Comparison of ENCODE assay signal across 23 cellular contexts in genomic region chr1:205986291-205986690, GRCh38. TPM values are rescaled to one million over a fixed set of nuclear protein-coding genes. Genes with fewer than 3 reads are reported as not detected.
DNase-seq lines count a peak whose midpoint lies in the region; ATAC-seq, FAIRE-seq and TF ChIP-seq lines count a peak whose summit lies in the region.
"Had no signal": no experiment of that assay in that cellular context is flagged by ENCODE, and none has a peak within 500 bp of the region (broad histone marks: within the 10 kb centered on the region; RNA-seq: fewer than 3 reads in every experiment).

No MANE protein-coding gene starts in this region.

- H3K18ac ChIP-seq in H1 (ENCODE audit: extremely low read depth, low read length), result no peak overlapping the region

- intact Hi-C loops in posterior vena cava (cut with DNase I), result loop anchor here (2.0 to 5.0 kb wide), 2 partner anchors 121 kb away; no protein-coding TSS in a partner anchor

- no peak overlapping the region for H3K4me3 ChIP-seq in SK-N-SH (ENCODE audit: low read depth in 2 of 2, low read length in 1 of 2)
- H3K4me3 ChIP-seq in OCI-LY3 (ENCODE audit: low read length), result no peak overlapping the region
- no peak overlapping the region for H3K4me3 ChIP-seq in H1 (ENCODE audit: extremely low read depth in 1 of 4, insufficient read depth in 2 of 4, low read depth in 3 of 4, low read length in 4 of 4)
- H3K4me3 ChIP-seq: esophagus muscularis mucosa, SK-N-MC had no signal

- no peak for DNase-seq in SK-N-SH
- no peak for DNase-seq in H1 (ENCODE audit: low read depth in 1 of 2, low spot score in 2 of 2)
- no peak for DNase-seq in HK-2 (ENCODE audit: unreplicated experiment)
- DNase-seq in posterior vena cava (ENCODE audit: low spot score), result no peak
- DNase-seq in activated naive CD4-positive, alpha-beta T cell treated with anti-CD3 and anti-CD28 coated beads, Interleukin-2, amount 50 U/mL, for 16 hours, result no peak
- DNase-seq: activated CD8-positive, alpha-beta T cell treated with anti-CD3 and anti-CD28 coated beads, Interleukin-2, amount 10 ng/mL, durations not matched to agents 7 days and 5 days; anterior cingulate cortex; CD8-positive, alpha-beta memory T cell; GF-D8; KG1; kidney glomerular epithelial cell; small intestine; trophoblast cell had no signal

- H2BK5ac ChIP-seq in H1 (ENCODE audit: low read depth, low read length), result no peak overlapping the region

- H3K9me3 ChIP-seq in SK-N-SH (no peaks in the 10 kb centered on the region), OCI-LY3 (ENCODE audit: insufficient read depth, low read length) (no peaks in the 10 kb centered on the region), H1 (ENCODE audit: insufficient read depth in 2 of 2, low read depth in 1 of 2, low read length in 1 of 2) (no peaks in the 10 kb centered on the region)
- H3K9me3 ChIP-seq: esophagus muscularis mucosa had no signal

- no peak overlapping the region for H3K56ac ChIP-seq in H1 (replicated peaks; ENCODE audit: insufficient read length, low read depth, low read length)

- TF ChIP-seq EP300 in SK-N-SH (IDR thresholded peaks at IDR 0.05; ENCODE audit: borderline replicate concordance in 1 of 2, low read depth in 1 of 2, low read length in 1 of 2), result no peak
- no peak for TF ChIP-seq EP300 in H1 (IDR thresholded peaks at IDR 0.05; ENCODE audit: borderline replicate concordance in 1 of 2, low read depth in 2 of 2, low read length in 2 of 2)

- 63% methylated on average over 2 of the region's 3 CpGs for WGBS in SK-N-SH (ENCODE audit: low lambda C conversion rate)
- 84% methylated on average over 3 of the region's 3 CpGs; no CpG with 5 or more reads in 1 of the 2 experiments for WGBS in H1 (ENCODE audit: extremely low coverage in 1 of 2, insufficient coverage in 1 of 2, insufficient read length in 1 of 2, insufficient replicate concordance in 2 of 2, low coverage in 1 of 2, low lambda C conversion rate in 2 of 2, missing lambda C conversion rate in 1 of 2), 2 experiments

- H3K27ac ChIP-seq in SK-N-SH (ENCODE audit: low read depth in 2 of 2, low read length in 1 of 2), result peak overlapping the region in 1 of 2 experiments; percentile 41; a peak in 2 of 4 replicates
- peak overlapping the region; percentile 20 for H3K27ac ChIP-seq in OCI-LY3 (ENCODE audit: low read length)
- no peak overlapping the region for H3K27ac ChIP-seq in H1 (ENCODE audit: low read depth, low read length)
- H3K27ac ChIP-seq in temporal lobe (ENCODE audit: low read depth, low read length), result peak overlapping the region; percentile 53
- H3K27ac ChIP-seq: esophagus muscularis mucosa, HL-60, SK-N-MC had no signal

- TF ChIP-seq POLR2A in H1 (IDR thresholded peaks at IDR 0.05; ENCODE audit: control extremely low read depth in 1 of 2, low read depth in 2 of 2, low read length in 2 of 2), result no peak

- H3K9me2 ChIP-seq in SK-N-SH, result no peaks in the 10 kb centered on the region

- H3F3A ChIP-seq in SK-N-SH (replicated peaks; ENCODE audit: insufficient read depth), result no peaks in the 10 kb centered on the region

- no peaks in the 10 kb centered on the region for H4K20me1 ChIP-seq in SK-N-SH (ENCODE audit: insufficient read depth)
- H4K20me1 ChIP-seq in OCI-LY3 (ENCODE audit: insufficient read depth, low read length), result no peaks in the 10 kb centered on the region
- no peaks in the 10 kb centered on the region for H4K20me1 ChIP-seq in H1 (replicated peaks in 1 of 2; ENCODE audit: control insufficient read depth in 1 of 2, insufficient read depth in 2 of 2, low read length in 2 of 2)

- no peaks in the 10 kb centered on the region for H3K23me2 ChIP-seq in H1 (ENCODE audit: low read depth, low read length)

- no peak overlapping the region for H2AFZ ChIP-seq in SK-N-SH (ENCODE audit: low read depth)
- no peak overlapping the region for H2AFZ ChIP-seq in OCI-LY3 (ENCODE audit: low read depth, low read length)
- no peak overlapping the region for H2AFZ ChIP-seq in H1 (ENCODE audit: low read length)

- no peak overlapping the region for H4K91ac ChIP-seq in H1 (replicated peaks; ENCODE audit: insufficient read length, low read length)

- POLR2A ChIA-PET in SK-N-SH (lab: Yijun Ruan, JAX), result no interaction called here
- POLR2A ChIA-PET in H1 (lab: Charles Lee; ENCODE audit: partially characterized antibody), result interaction anchor here (1.1 kb wide), 1 partner anchor 121 kb away, joined by 3 read pairs; no protein-coding TSS in a partner anchor

- FAIRE-seq in H1 (lab: Jason Lieb, UNC), result no peak
- FAIRE-seq: GM18507, small intestine had no signal

- H3K36me3 ChIP-seq in SK-N-SH (replicated peaks in 1 of 2; ENCODE audit: control insufficient read depth in 1 of 2, insufficient read depth in 2 of 2, low read length in 1 of 2), result no peaks in the 10 kb centered on the region
- H3K36me3 ChIP-seq in OCI-LY3 (replicated peaks; ENCODE audit: low read depth, low read length), result no peaks in the 10 kb centered on the region
- no peaks in the 10 kb centered on the region for H3K36me3 ChIP-seq in H1 (ENCODE audit: control insufficient read depth in 2 of 4, insufficient read depth in 4 of 4, low read length in 3 of 4)

- H3K79me1 ChIP-seq in H1 (ENCODE audit: low read depth, low read length), result no peaks in the 10 kb centered on the region

- no peak overlapping the region for H2BK20ac ChIP-seq in H1 (ENCODE audit: low read length)

- TF ChIP-seq CTCF in SK-N-SH (IDR thresholded peaks at IDR 0.05) (no peak), OCI-LY3 (IDR thresholded peaks at IDR 0.05; ENCODE audit: low read depth, low read length) (peak; percentile 56), H1 (IDR thresholded peaks at IDR 0.05; ENCODE audit: control extremely low read depth in 1 of 3, insufficient read depth in 1 of 3, low read depth in 1 of 3, low read length in 3 of 3) (peak; percentile 16 to 32 (median 17); a peak in 3 of 4 replicates)

- H2BK15ac ChIP-seq in H1 (ENCODE audit: low read length), result no peak overlapping the region

- H3K4ac ChIP-seq in H1 (replicated peaks; ENCODE audit: insufficient read length, low read depth, low read length), result no peak overlapping the region

- no peak for TF ChIP-seq RAD21 in SK-N-SH (IDR thresholded peaks at IDR 0.05; ENCODE audit: low read length)
- TF ChIP-seq RAD21 in H1 (IDR thresholded peaks at IDR 0.05 in 1 of 2, conservative IDR thresholded peaks at IDR 0.05 in 1 of 2; ENCODE audit: low read depth in 2 of 2, low read length in 2 of 2), result peak in 1 of 2 experiments; percentile 25; a peak in 1 of 4 replicates

- CTCF ChIA-PET in SK-N-SH (lab: Yijun Ruan, JAX) (interaction anchor here (0.9 to 12.5 kb wide), 7 partner anchors 8 to 193 kb away, joined by 3 to 366 read pairs (median 5); no protein-coding TSS in a partner anchor), H1 (lab: Charles Lee; ENCODE audit: partially characterized antibody) (interaction anchor here (0.6 to 13.6 kb wide), 22 partner anchors 9 to 487 kb away, joined by 3 to 262 read pairs (median 5); partner anchors contain the start of genes RAB7B and SLC26A9)

- no peak overlapping the region for H4K8ac ChIP-seq in H1 (ENCODE audit: extremely low read depth, insufficient read depth, low read length)

- H3K4me2 ChIP-seq in SK-N-SH (no peak overlapping the region), OCI-LY3 (ENCODE audit: low read length) (0 out of 2 replicates have a peak overlapping the region, but pooled peaks have one; percentile 8), H1 (ENCODE audit: insufficient read depth in 1 of 2, low read depth in 2 of 2, low read length in 2 of 2) (no peak overlapping the region)

- no peak overlapping the region for H4K5ac ChIP-seq in H1 (ENCODE audit: insufficient read length, low read depth, low read length)

- no peak overlapping the region for H2BK120ac ChIP-seq in H1 (replicated peaks; ENCODE audit: low read depth, low read length)

- H3K79me2 ChIP-seq in SK-N-SH (ENCODE audit: insufficient read depth), result no peaks in the 10 kb centered on the region
- peaks cover 26% of the 10 kb centered on the region for H3K79me2 ChIP-seq in OCI-LY3 (ENCODE audit: low read length)
- H3K79me2 ChIP-seq in H1 (ENCODE audit: control insufficient read depth in 1 of 2, insufficient read depth in 2 of 2, low read length in 2 of 2), result no peaks in the 10 kb centered on the region

- ATAC-seq in SK-N-SH treated with all-trans-retinoic acid at 6 μM for 48 hours, result peak; percentile 20
- ATAC-seq: activated CD8-positive, alpha-beta T cell treated with anti-CD3 and anti-CD28 coated beads, Interleukin-2, amount 10 ng/mL, durations not matched to agents 7 days and 5 days; stimulated activated effector memory CD8-positive, alpha-beta T cell treated with anti-CD3 and anti-CD28 coated beads, Interleukin-12 subunit alpha, Interleukin-12 subunit beta, amount 100 ng/mL, for 72 hours had no signal

- no peaks in the 10 kb centered on the region; the same call in 1 of the 2 replicates for H3K27me3 ChIP-seq in SK-N-SH (ENCODE audit: insufficient read depth)
- H3K27me3 ChIP-seq in OCI-LY3 (ENCODE audit: low read depth, low read length), result no peaks in the 10 kb centered on the region
- H3K27me3 ChIP-seq in H1 (replicated peaks in 1 of 4; ENCODE audit: control insufficient read depth in 3 of 4, extremely low read depth in 1 of 4, insufficient read depth in 3 of 4, low read length in 3 of 4), result no peaks in the 10 kb centered on the region
- H3K27me3 ChIP-seq: esophagus muscularis mucosa had no signal

- H3K4me1 ChIP-seq in SK-N-SH (ENCODE audit: control insufficient read depth in 1 of 2, insufficient read depth in 2 of 2, low read depth in 1 of 2, low read length in 1 of 2), result no peaks in the 10 kb centered on the region; a peak in 1 of 4 replicates
- H3K4me1 ChIP-seq in OCI-LY3 (ENCODE audit: low read length), result peaks cover 64% of the 10 kb centered on the region
- no peaks in the 10 kb centered on the region; a peak in 2 of 7 replicates for H3K4me1 ChIP-seq in H1 (replicated peaks in 1 of 4; ENCODE audit: control insufficient read depth in 3 of 4, insufficient read depth in 4 of 4, low read length in 3 of 4)

- no peak overlapping the region for H2BK12ac ChIP-seq in H1 (ENCODE audit: low read depth, low read length)

- H3K9ac ChIP-seq in SK-N-SH, result no peak overlapping the region
- peak overlapping the region; percentile 6; the same call in 1 of the 2 replicates for H3K9ac ChIP-seq in OCI-LY3 (ENCODE audit: low read length)
- H3K9ac ChIP-seq in H1 (replicated peaks in 1 of 4; ENCODE audit: extremely low read depth in 1 of 4, low read depth in 3 of 4, low read length in 3 of 4), result no peak overlapping the region

- H2AK5ac ChIP-seq in H1 (ENCODE audit: low read depth, low read length), result no peak overlapping the region

- H3K23ac ChIP-seq in H1 (ENCODE audit: insufficient read length), result no peak overlapping the region

- H3K14ac ChIP-seq in H1 (ENCODE audit: insufficient read length), result no peak overlapping the region

RNA-seq across cellular contexts. Expression of gene RAB7B, which starts 16.9 kb away (rescaled TPM):
- polyA plus RNA-seq in SK-N-SH (2012; rRNA removed) (0.15 and 0.24 TPM in 2 replicates), H1 (2011; rRNA removed) (0.05 and 0.06 TPM in 2 replicates)
- 0.14 and 0.19 TPM in 2 replicates for polyA plus RNA-seq in SK-N-SH (2012; cell fraction: cytosol; rRNA removed)
- 0.24 and 0.29 TPM in 2 replicates for polyA plus RNA-seq in SK-N-SH (2012; cell fraction: nucleus; rRNA removed)
- not detected in 2 replicates for total RNA-seq in H1 (2021; fragmentation: NEBNext Ultra II Directional; extraction: Animal tissue kit (Norgen Biotek cat#: 25700))
- polyA plus RNA-seq in H1 (2011; cell fraction: cytosol; rRNA removed), result 0.04 TPM
- 0.06 TPM for polyA plus RNA-seq in H1 (2011; cell fraction: nucleus; rRNA removed)
- not detected in 4 replicates for polyA plus RNA-seq in H1 (2012, experiment 1 of 2)
- polyA plus RNA-seq in H1 (2012, experiment 2 of 2), result 0.07 TPM
- not detected for polyA plus RNA-seq in H1 (2013, experiment 1 of 2)
- not detected for polyA plus RNA-seq in H1 (2013, experiment 2 of 2)
- polyA minus RNA-seq in H1 (2011; rRNA and poly(A)+ RNA removed), result 0.17 TPM in 1 of 2 replicates, not detected in the other
- not detected for polyA minus RNA-seq in H1 (2011; cell fraction: cytosol; rRNA and poly(A)+ RNA removed)
- not detected for polyA minus RNA-seq in H1 (2011; cell fraction: nucleus; rRNA and poly(A)+ RNA removed)
- total RNA-seq in temporal lobe (0.49 TPM), posterior vena cava (1 to 10 TPM; 3.2 to 9.2 TPM)
- total RNA-seq: activated CD8-positive, alpha-beta T cell treated with anti-CD3 and anti-CD28 coated beads, Interleukin-2, amount 10 ng/mL, durations not matched to agents 7 days and 5 days had no signal
- polyA plus RNA-seq: CD8-positive, alpha-beta memory T cell had no signal

RNA-seq across cellular contexts. Expression of gene CTSE, which starts 37.4 kb away (rescaled TPM):
- polyA plus RNA-seq in SK-N-SH (2012; rRNA removed) (not detected in 2 replicates), H1 (2011; rRNA removed) (0.03 TPM in 1 of 2 replicates, not detected in the other)
- polyA plus RNA-seq in SK-N-SH (2012; cell fraction: cytosol; rRNA removed), result 0.01 TPM in 1 of 2 replicates, not detected in the other
- not detected in 2 replicates for polyA plus RNA-seq in SK-N-SH (2012; cell fraction: nucleus; rRNA removed)
- total RNA-seq in H1 (2021; fragmentation: NEBNext Ultra II Directional; extraction: Animal tissue kit (Norgen Biotek cat#: 25700)), result not detected in 2 replicates
- polyA plus RNA-seq in H1 (2011; cell fraction: cytosol; rRNA removed), result not detected
- not detected for polyA plus RNA-seq in H1 (2011; cell fraction: nucleus; rRNA removed)
- not detected in 4 replicates for polyA plus RNA-seq in H1 (2012, experiment 1 of 2)
- not detected for polyA plus RNA-seq in H1 (2012, experiment 2 of 2)
- not detected for polyA plus RNA-seq in H1 (2013, experiment 1 of 2)
- polyA plus RNA-seq in H1 (2013, experiment 2 of 2), result not detected
- not detected in 2 replicates for polyA minus RNA-seq in H1 (2011; rRNA and poly(A)+ RNA removed)
- not detected for polyA minus RNA-seq in H1 (2011; cell fraction: cytosol; rRNA and poly(A)+ RNA removed)
- polyA minus RNA-seq in H1 (2011; cell fraction: nucleus; rRNA and poly(A)+ RNA removed), result not detected
- total RNA-seq in temporal lobe (0.25 TPM), posterior vena cava (not detected)
- total RNA-seq: activated CD8-positive, alpha-beta T cell treated with anti-CD3 and anti-CD28 coated beads, Interleukin-2, amount 10 ng/mL, durations not matched to agents 7 days and 5 days; CD8-positive, alpha-beta memory T cell; mononuclear cell; omental fat pad had no signal
- polyA plus RNA-seq: CD8-positive, alpha-beta memory T cell had no signal

RNA-seq across cellular contexts. Expression of gene SLC26A9, which starts 43.0 kb away (rescaled TPM):
- polyA plus RNA-seq in SK-N-SH (2012; rRNA removed), result not detected in 2 replicates
- not detected in 2 replicates for polyA plus RNA-seq in SK-N-SH (2012; cell fraction: cytosol; rRNA removed)
- polyA plus RNA-seq in SK-N-SH (2012; cell fraction: nucleus; rRNA removed), result 0.02 TPM in 1 of 2 replicates, not detected in the other
- total RNA-seq in H1 (2021; fragmentation: NEBNext Ultra II Directional; extraction: Animal tissue kit (Norgen Biotek cat#: 25700)), result not detected in 2 replicates
- 0.03 TPM in 1 of 2 replicates, not detected in the other for polyA plus RNA-seq in H1 (2011; rRNA removed)
- polyA plus RNA-seq in H1 (2011; cell fraction: cytosol; rRNA removed), result 0.04 TPM
- 0.07 TPM for polyA plus RNA-seq in H1 (2011; cell fraction: nucleus; rRNA removed)
- polyA plus RNA-seq in H1 (2012, experiment 1 of 2), result 0.09 TPM in 1 of 4 replicates, not detected in the others
- polyA plus RNA-seq in H1 (2012, experiment 2 of 2), result not detected
- 0.08 TPM for polyA plus RNA-seq in H1 (2013, experiment 1 of 2)
- 0.02 TPM for polyA plus RNA-seq in H1 (2013, experiment 2 of 2)
- 0.02 TPM in 1 of 2 replicates, not detected in the other for polyA minus RNA-seq in H1 (2011; rRNA and poly(A)+ RNA removed)
- not detected for polyA minus RNA-seq in H1 (2011; cell fraction: cytosol; rRNA and poly(A)+ RNA removed)
- polyA minus RNA-seq in H1 (2011; cell fraction: nucleus; rRNA and poly(A)+ RNA removed), result not detected
- total RNA-seq in temporal lobe, result not detected
- not detected for total RNA-seq in posterior vena cava
- total RNA-seq: activated CD8-positive, alpha-beta T cell treated with anti-CD3 and anti-CD28 coated beads, Interleukin-2, amount 10 ng/mL, durations not matched to agents 7 days and 5 days; CD8-positive, alpha-beta memory T cell; mononuclear cell had no signal
- polyA plus RNA-seq: CD8-positive, alpha-beta memory T cell had no signal
